8 cellular contexts compared by ENCODE assay signal in genomic region chr17:64635647-64636305, GRCh38. TPM values are rescaled to one million over a fixed set of nuclear protein-coding genes. Genes with fewer than 3 reads are reported as not detected.
DNase-seq lines count a peak whose midpoint lies in the region; ATAC-seq and TF ChIP-seq lines count a peak whose summit lies in the region.

No MANE protein-coding gene starts in this region.

- peak overlapping the region; percentile 79 for H3K27ac Mint-ChIP-seq in dendritic cell treated with granulocyte-macrophage colony-stimulating factor and Interleukin-4, amounts not matched to agents 40 ng/mL and 50 ng/mL, for 4 days

- H3K4me3 Mint-ChIP-seq in dendritic cell treated with granulocyte-macrophage colony-stimulating factor and Interleukin-4, amounts not matched to agents 40 ng/mL and 50 ng/mL, for 4 days, result peak overlapping the region; percentile 57

- TF ChIP-seq POLR2A in tibial nerve (IDR thresholded peaks at IDR 0.05), result no peak

- H3K27me3 ChIP-seq in tibial nerve, result no peaks in the 10 kb centered on the region

- DNase-seq in Daoy (ENCODE audit: low read depth) (peak; percentile 43), HT1080 (ENCODE audit: low read depth) (peak; percentile 64), NCI-H146 (lab: John Stamatoyannopoulos, UW) (no peak), tibial nerve (ENCODE audit: low spot score in 2 of 2) (no peak)
- no peak for DNase-seq in stimulated activated naive CD4-positive, alpha-beta T cell (lab: John Stamatoyannopoulos, UW)

- H3K4me3 ChIP-seq in tibial nerve, result no peak overlapping the region

- 50 to 56% methylated on average over 1 of the region's 1 CpG for WGBS in tibial nerve, 2 donors

- H3K27ac ChIP-seq in tibial nerve, result no peak overlapping the region

- H3K4me1 ChIP-seq in tibial nerve, result peaks cover 0 to 26% (median 7%) of the 10 kb centered on the region in 4 donors

- no peaks in the 10 kb centered on the region for H3K27me3 Mint-ChIP-seq in dendritic cell treated with granulocyte-macrophage colony-stimulating factor and Interleukin-4, amounts not matched to agents 40 ng/mL and 50 ng/mL, for 4 days

- H3K4me1 Mint-ChIP-seq in dendritic cell treated with granulocyte-macrophage colony-stimulating factor and Interleukin-4, amounts not matched to agents 40 ng/mL and 50 ng/mL, for 4 days (ENCODE audit: low read depth), result peaks cover 38% of the 10 kb centered on the region

- ATAC-seq in GM21381 (IDR thresholded peaks at IDR 0.05; ENCODE audit: unreplicated experiment) (peak; percentile 74), GM19023 (IDR thresholded peaks at IDR 0.05; ENCODE audit: unreplicated experiment) (no peak)

- intact Hi-C loops in dendritic cell treated with granulocyte-macrophage colony-stimulating factor and Interleukin-4, amounts not matched to agents 40 ng/mL and 50 ng/mL, for 4 days (cut with micrococcal nuclease), result loop anchor here (5.0 kb wide), 1 partner anchor 33 kb away; no protein-coding TSS in a partner anchor

- TF ChIP-seq EP300 in tibial nerve (IDR thresholded peaks at IDR 0.05), result no peak

- peaks cover 8% of the 10 kb centered on the region for H3K36me3 Mint-ChIP-seq in dendritic cell treated with granulocyte-macrophage colony-stimulating factor and Interleukin-4, amounts not matched to agents 40 ng/mL and 50 ng/mL, for 4 days (ENCODE audit: low read depth)

- H3K9me3 ChIP-seq in tibial nerve, result no peaks in the 10 kb centered on the region

- no peak for TF ChIP-seq CTCF in tibial nerve (IDR thresholded peaks at IDR 0.05)

- no peaks in the 10 kb centered on the region for H3K9me3 Mint-ChIP-seq in dendritic cell treated with granulocyte-macrophage colony-stimulating factor and Interleukin-4, amounts not matched to agents 40 ng/mL and 50 ng/mL, for 4 days

- H3K36me3 ChIP-seq in tibial nerve, result peaks cover 0 to 4% (median 0%) of the 10 kb centered on the region in 3 donors

RNA-seq across cellular contexts. Expression of gene SMURF2, which starts 26.3 kb away (rescaled TPM):
- total RNA-seq in Daoy (2014; rRNA removed; shearing (Covaris generic)), result 80.7 and 84.8 TPM in 2 replicates
- total RNA-seq in HT1080 (2014; rRNA removed; shearing (Covaris generic)), result 50.0 and 53.7 TPM in 2 replicates
- polyA plus RNA-seq in HT1080 (2015; cell fraction: cytosol; rRNA removed), result 49.6 and 66.2 TPM in 2 replicates
- polyA plus RNA-seq in HT1080 (2015; cell fraction: nucleus; rRNA removed), result 83.5 and 92.0 TPM in 2 replicates
- 10 to 100 TPM; 18.2 to 28.0 (median 21.3) TPM for total RNA-seq in tibial nerve

Comparison
In these comparisons a context has a peak if more than half of its experiments do, and no peak if none do; other contexts are left out.
1. DNase-seq: peak in Daoy (single experiment) and HT1080 (single experiment); none in stimulated activated naive CD4-positive, alpha-beta T cell (0 of 6), NCI-H146 (single experiment) and tibial nerve (0 of 2).